In the genomic region with DNA sequence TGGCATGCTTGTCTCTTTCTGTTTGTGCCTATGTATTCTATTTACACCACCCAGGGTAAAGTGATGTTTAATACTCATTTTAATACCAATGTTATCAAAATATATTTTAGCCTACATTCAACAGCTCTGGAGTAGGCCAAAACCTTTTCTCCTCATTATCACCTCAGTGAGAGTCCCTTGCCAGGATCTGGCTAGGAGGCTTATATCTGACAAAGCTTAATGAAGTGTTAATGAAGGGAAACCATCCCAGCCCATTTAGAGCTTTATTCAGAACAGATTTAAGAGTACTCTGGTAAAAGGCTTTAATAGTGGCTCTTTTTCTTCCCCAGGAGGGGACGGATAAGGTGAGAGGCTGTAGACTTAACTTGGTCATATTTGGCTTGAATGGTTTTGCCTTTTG, we compare ENCODE assay signal across 16 cellular contexts.
DNase-seq lines count a peak whose midpoint lies in the region; TF ChIP-seq lines count a peak whose summit lies in the region.
"Had no signal": no experiment of that assay in that cellular context is flagged by ENCODE, and none has a peak within 500 bp of the region (broad histone marks: within the 10 kb centered on the region; RNA-seq: fewer than 3 reads in every experiment).

No MANE protein-coding gene starts in this region.

- intact Hi-C loops in esophagus muscularis mucosa (cut with DNase I) = no loop called here

- no peak for TF ChIP-seq POLR2A in esophagus muscularis mucosa (IDR thresholded peaks at IDR 0.05; ENCODE audit: low read depth)

- H3K9me3 ChIP-seq in esophagus muscularis mucosa = no peaks in the 10 kb centered on the region

- no peaks in the 10 kb centered on the region for H3K36me3 ChIP-seq in esophagus muscularis mucosa

- TF ChIP-seq CTCF in esophagus muscularis mucosa (IDR thresholded peaks at IDR 0.05) = no peak
- TF ChIP-seq CTCF in GM20000 (IDR thresholded peaks at IDR 0.05; ENCODE audit: extremely low read depth, missing control alignments) = no peak

- 61% methylated on average over 1 of the region's 1 CpG for WGBS in esophagus muscularis mucosa

- H3K27ac ChIP-seq in esophagus muscularis mucosa (replicated peaks in 1 of 4) = no peak overlapping the region

- H3K27me3 ChIP-seq in esophagus muscularis mucosa = peaks cover 0 to 3% (median 0%) of the 10 kb centered on the region in 4 donors

- no peaks in the 10 kb centered on the region for H3K4me1 ChIP-seq in esophagus muscularis mucosa

- DNase-seq in D341Med (ENCODE audit: low spot score) (peak; percentile 39), ELF-1 (ENCODE audit: low read depth, low spot score) (peak; percentile 5), esophagus muscularis mucosa (ENCODE audit: extremely low spot score) (peak; percentile 37), NOMO-1 treated with dmso at 0.1 percent for 144 hours (lab: John Stamatoyannopoulos, UW; ENCODE audit: unreplicated experiment) (no peak), GM20000 (ENCODE audit: low spot score) (no peak)
- DNase-seq in activated CD8-positive, alpha-beta memory T cell treated with anti-CD3 and anti-CD28 coated beads, Interleukin-2, amount 50 U/mL, for 48 hours = no peak
- DNase-seq: C1 segment of cervical spinal cord; Calu3; CD4-positive, alpha-beta memory T cell; COR-L47; DMS153; DND-41; GDM1; H9 had no signal

- TF ChIP-seq EP300 in esophagus muscularis mucosa (IDR thresholded peaks at IDR 0.05) = no peak

- H3K4me3 ChIP-seq in esophagus muscularis mucosa = no peak overlapping the region
- H3K4me3 ChIP-seq: GM12878, GM23338 had no signal

Comparison
In these comparisons a context has a peak if more than half of its experiments do, and no peak if none do; other contexts are left out.
1. DNase-seq: peak in D341Med (single experiment), ELF-1 (single experiment) and esophagus muscularis mucosa (single experiment); none in NOMO-1 treated with dmso at 0.1 percent for 144 hours (single experiment), activated CD8-positive, alpha-beta memory T cell treated with anti-CD3 and anti-CD28 coated beads, Interleukin-2, amount 50 U/mL, for 48 hours (single experiment) and GM20000 (single experiment).